ENCODE assay signal across 8 cellular contexts in genomic region chr6:26053929-26054658, GRCh38. TPM values are rescaled to one million over a fixed set of nuclear protein-coding genes. Genes with fewer than 3 reads are reported as not detected.
DNase-seq lines count a peak whose midpoint lies in the region; ATAC-seq and TF ChIP-seq lines count a peak whose summit lies in the region.

No MANE protein-coding gene starts in this region.

- peak; percentile 10 for DNase-seq in G401 (ENCODE audit: low spot score)
- peak; percentile 60 for DNase-seq in NOMO-1 treated with DMSO at 0.1 percent for 48 hours (lab: John Stamatoyannopoulos, UW; ENCODE audit: unreplicated experiment)
- no peak for DNase-seq in coronary artery (ENCODE audit: low spot score)
- no peak for DNase-seq in naive thymus-derived CD4-positive, alpha-beta T cell
- no peak for DNase-seq in activated effector memory CD4-positive, alpha-beta T cell treated with Interleukin-2 at 50 U/mL for 16 hours
- DNase-seq in GDM1 (lab: John Stamatoyannopoulos, UW) = no peak
- no peak for DNase-seq in stimulated activated CD4-positive, alpha-beta T cell treated with anti-CD3 and anti-CD28 coated beads, Interleukin-4, amount 100 ng/mL, for 24 hours

- H3K27me3 Mint-ChIP-seq in naive thymus-derived CD4-positive, alpha-beta T cell = peaks cover 0 to 10% (median 0%) of the 10 kb centered on the region in 5 donors

- H3K9me3 ChIP-seq in naive thymus-derived CD4-positive, alpha-beta T cell (ENCODE audit: control insufficient read depth in 2 of 3, low read length in 3 of 3) = no peaks in the 10 kb centered on the region

- H3K27me3 ChIP-seq in naive thymus-derived CD4-positive, alpha-beta T cell (ENCODE audit: control insufficient read depth in 2 of 2, insufficient read depth in 2 of 2, low read length in 2 of 2) = no peaks in the 10 kb centered on the region

- peaks cover 9 to 48% (median 10%) of the 10 kb centered on the region in 7 donors for H3K4me1 Mint-ChIP-seq in naive thymus-derived CD4-positive, alpha-beta T cell

- no peak for ATAC-seq in naive thymus-derived CD4-positive, alpha-beta T cell
- ATAC-seq in HG03378 (IDR thresholded peaks at IDR 0.05; ENCODE audit: unreplicated experiment) = no peak

- TF ChIP-seq CTCF in coronary artery (IDR thresholded peaks at IDR 0.05) = no peak

- POLR2A ChIA-PET in naive thymus-derived CD4-positive, alpha-beta T cell (lab: Charles Lee) = interaction anchor here (0.6 to 42.5 kb wide), 22 partner anchors 8 to 1784 kb away, joined by 3 to 2497 read pairs (median 5); partner anchors contain the start of gene HFE

- intact Hi-C loops in naive thymus-derived CD4-positive, alpha-beta T cell (cut with micrococcal nuclease) = no loop called here

- peak overlapping the region; percentile 88 to 99 (median 95) for H3K4me3 Mint-ChIP-seq in naive thymus-derived CD4-positive, alpha-beta T cell

- peaks cover 0 to 7% (median 0%) of the 10 kb centered on the region in 3 experiments for H3K36me3 ChIP-seq in naive thymus-derived CD4-positive, alpha-beta T cell (ENCODE audit: control insufficient read depth in 2 of 3, insufficient read depth in 3 of 3, low read length in 3 of 3)

- peaks cover 0 to 14% of the 10 kb centered on the region in 2 donors for H3K4me1 ChIP-seq in naive thymus-derived CD4-positive, alpha-beta T cell (ENCODE audit: control insufficient read depth in 2 of 2, insufficient read depth in 2 of 2, low read length in 2 of 2)

- in situ Hi-C loops in G401 (cut with HindIII; ENCODE audit: low sequenced_read_pairs) = no loop called here

- peaks cover 0 to 1% (median 0%) of the 10 kb centered on the region in 11 donors for H3K9me3 Mint-ChIP-seq in naive thymus-derived CD4-positive, alpha-beta T cell

- H3K36me3 Mint-ChIP-seq in naive thymus-derived CD4-positive, alpha-beta T cell = peaks cover 0 to 3% (median 0%) of the 10 kb centered on the region in 5 donors

- peak overlapping the region; percentile 73 for H3K4me3 ChIP-seq in coronary artery
- peak overlapping the region; percentile 93 for H3K4me3 ChIP-seq in naive thymus-derived CD4-positive, alpha-beta T cell (ENCODE audit: low read length)

- peak overlapping the region; percentile 95 to 99 (median 98) for H3K27ac Mint-ChIP-seq in naive thymus-derived CD4-positive, alpha-beta T cell

- CTCF ChIA-PET in naive thymus-derived CD4-positive, alpha-beta T cell (lab: Charles Lee) = interaction anchor here (1.6 kb wide), 1 partner anchor 28 kb away, joined by 4 read pairs; a partner anchor contains a TSS

- H3K27ac ChIP-seq in coronary artery = peak overlapping the region; percentile 94 to 95
- H3K27ac ChIP-seq in naive thymus-derived CD4-positive, alpha-beta T cell (ENCODE audit: low read depth, low read length) = peak overlapping the region; percentile 83

RNA-seq across cellular contexts. Expression of gene HFE, which starts 33.1 kb away (rescaled TPM):
- 2.3 and 8.0 TPM in 2 replicates for total RNA-seq in G401 (2014; rRNA removed; shearing (Covaris generic))
- total RNA-seq in naive thymus-derived CD4-positive, alpha-beta T cell = 1 to 10 TPM; 1.5 to 4.6 (median 2.5) TPM
- under 1 TPM; 0.65 to 0.85 TPM for polyA plus RNA-seq in naive thymus-derived CD4-positive, alpha-beta T cell

Comparison
In these comparisons a context has a peak if more than half of its experiments do, and no peak if none do; other contexts are left out.
1. DNase-seq: peak in G401 (single experiment) and NOMO-1 treated with DMSO at 0.1 percent for 48 hours (single experiment); none in coronary artery (single experiment), naive thymus-derived CD4-positive, alpha-beta T cell (0 of 9), activated effector memory CD4-positive, alpha-beta T cell treated with Interleukin-2 at 50 U/mL for 16 hours (single experiment), GDM1 (single experiment) and stimulated activated CD4-positive, alpha-beta T cell treated with anti-CD3 and anti-CD28 coated beads, Interleukin-4, amount 100 ng/mL, for 24 hours (single experiment).